Comparison of ENCODE assay signal across 15 cellular contexts in the genomic region with DNA sequence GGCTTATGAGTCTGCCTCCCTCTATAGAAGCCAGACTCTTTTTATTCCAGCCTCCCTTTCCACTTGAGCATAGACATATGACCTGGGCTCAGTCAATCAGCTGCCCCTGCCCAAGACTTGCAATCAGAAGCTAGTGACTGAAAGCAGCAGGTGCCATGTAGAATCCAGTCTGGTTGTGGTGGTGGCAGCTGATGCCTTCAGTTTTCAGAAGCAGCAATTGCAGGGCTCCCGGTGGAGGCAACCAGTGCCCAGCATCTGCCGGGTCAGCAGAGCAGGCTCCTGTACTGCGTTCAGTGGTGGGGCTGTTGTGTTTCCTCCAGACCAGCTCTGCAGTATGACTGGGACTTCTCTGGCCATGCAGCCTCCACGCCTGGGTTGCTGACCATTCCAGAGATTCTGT. TPM values are rescaled to one million over a fixed set of nuclear protein-coding genes. Genes with fewer than 3 reads are reported as not detected.
DNase-seq lines count a peak whose midpoint lies in the region; ATAC-seq and TF ChIP-seq lines count a peak whose summit lies in the region.
"Had no signal": no experiment of that assay in that cellular context is flagged by ENCODE, and none has a peak within 500 bp of the region (broad histone marks: within the 10 kb centered on the region; RNA-seq: fewer than 3 reads in every experiment).

No MANE protein-coding gene starts in this region.

- no peak overlapping the region for H3K27ac Mint-ChIP-seq in neural progenitor cell
- H3K27ac Mint-ChIP-seq: CD14-positive monocyte; CD4-positive, alpha-beta memory T cell had no signal

- intact Hi-C loops in esophagus muscularis mucosa (cut with DNase I) = no loop called here

- no peak overlapping the region for H3K4me2 ChIP-seq in neural progenitor cell
- H3K4me2 ChIP-seq: BLaER1 had no signal

- peak overlapping the region; percentile 22 for H2AFZ ChIP-seq in neural progenitor cell (replicated peaks)

- no peaks in the 10 kb centered on the region for H3K79me2 ChIP-seq in neural progenitor cell (ENCODE audit: low read depth)

- H3F3A ChIP-seq in neural progenitor cell (ENCODE audit: low read depth) = no peaks in the 10 kb centered on the region

- no peak overlapping the region for H3K4me3 Mint-ChIP-seq in neural progenitor cell
- H3K4me3 Mint-ChIP-seq: CD14-positive monocyte; CD4-positive, alpha-beta memory T cell had no signal

- no peak overlapping the region for H3K9ac ChIP-seq in neural progenitor cell
- H3K9ac ChIP-seq: BLaER1 had no signal

- TF ChIP-seq CTCF in esophagus muscularis mucosa (IDR thresholded peaks at IDR 0.05) = no peak
- no peak for TF ChIP-seq CTCF in neural progenitor cell (IDR thresholded peaks at IDR 0.05)

- TF ChIP-seq EP300 in esophagus muscularis mucosa (IDR thresholded peaks at IDR 0.05) = no peak

- no peaks in the 10 kb centered on the region for H3K36me3 ChIP-seq in esophagus muscularis mucosa
- H3K36me3 ChIP-seq in neural progenitor cell = no peaks in the 10 kb centered on the region
- H3K36me3 ChIP-seq: BLaER1, HAP-1 had no signal

- H3K27me3 Mint-ChIP-seq in neural progenitor cell (ENCODE audit: insufficient read depth, low read depth) = no peaks in the 10 kb centered on the region

- H4K20me1 ChIP-seq in neural progenitor cell (ENCODE audit: low read depth) = no peaks in the 10 kb centered on the region
- H4K20me1 ChIP-seq: BLaER1 had no signal

- no peak for ATAC-seq in HG03097 (IDR thresholded peaks at IDR 0.05; ENCODE audit: low FRiP score, unreplicated experiment)

- H3K4me1 ChIP-seq in esophagus muscularis mucosa = no peaks in the 10 kb centered on the region
- no peaks in the 10 kb centered on the region for H3K4me1 ChIP-seq in neural progenitor cell
- H3K4me1 ChIP-seq: BLaER1, HAP-1 had no signal

- no peaks in the 10 kb centered on the region for H3K9me3 Mint-ChIP-seq in neural progenitor cell

- TF ChIP-seq POLR2A in esophagus muscularis mucosa (IDR thresholded peaks at IDR 0.05; ENCODE audit: low read depth) = no peak

- H3K9me3 ChIP-seq in esophagus muscularis mucosa (no peaks in the 10 kb centered on the region), neural progenitor cell (ENCODE audit: low read depth) (no peaks in the 10 kb centered on the region)
- H3K9me3 ChIP-seq: BLaER1, HAP-1 had no signal

- peak; percentile 91 for DNase-seq in LHCN-M2 (ENCODE audit: low read depth)
- peak; percentile 50 for DNase-seq in esophagus muscularis mucosa (ENCODE audit: extremely low spot score)
- no peak for DNase-seq in neural progenitor cell (ENCODE audit: low spot score)
- no peak for DNase-seq in stimulated activated naive CD4-positive, alpha-beta T cell treated with Interleukin-2 at 50 U/mL for 16 hours (lab: John Stamatoyannopoulos, UW)
- no peak for DNase-seq in amniotic stem cell (lab: John Stamatoyannopoulos, UW)
- no peak for DNase-seq in pons (ENCODE audit: low spot score)
- DNase-seq: 8988T; CD4-positive, alpha-beta memory T cell; DMS79 treated with DMSO at 0.1 percent for 48 hours; GF-D8; IMR-90 had no signal

- no peaks in the 10 kb centered on the region for H3K36me3 Mint-ChIP-seq in neural progenitor cell
- H3K36me3 Mint-ChIP-seq: CD14-positive monocyte; CD4-positive, alpha-beta memory T cell had no signal

- H3K27me3 ChIP-seq in esophagus muscularis mucosa (peaks cover 0 to 4% (median 0%) of the 10 kb centered on the region in 4 donors), neural progenitor cell (no peaks in the 10 kb centered on the region)
- H3K27me3 ChIP-seq: BLaER1 had no signal

- WGBS in esophagus muscularis mucosa = 73% methylated on average over 2 of the region's 4 CpGs

- peaks cover 5% of the 10 kb centered on the region for H3K4me1 Mint-ChIP-seq in neural progenitor cell
- H3K4me1 Mint-ChIP-seq: CD14-positive monocyte; CD4-positive, alpha-beta memory T cell had no signal

- H3K4me3 ChIP-seq in esophagus muscularis mucosa = no peak overlapping the region
- no peak overlapping the region for H3K4me3 ChIP-seq in neural progenitor cell
- H3K4me3 ChIP-seq: BLaER1, HAP-1 had no signal

- H3K27ac ChIP-seq in esophagus muscularis mucosa (replicated peaks in 1 of 4) = no peak overlapping the region
- H3K27ac ChIP-seq in neural progenitor cell = no peak overlapping the region
- H3K27ac ChIP-seq: BLaER1 had no signal

RNA-seq across cellular contexts. Expression of a gene that starts 53.9 kb away (rescaled TPM):
- total RNA-seq in LHCN-M2 (2014; rRNA removed) (15.8 and 16.5 TPM in 2 replicates), esophagus muscularis mucosa (1 to 10 TPM; 2.3 to 8.1 (median 5.6) TPM), neural progenitor cell (ENCODE audit: low replicate concordance) (3.9 and 12.0 TPM in 2 replicates)
- 10.6 TPM for polyA plus RNA-seq in LHCN-M2 (2012)
- total RNA-seq: CD4-positive, alpha-beta memory T cell had no signal
- polyA plus RNA-seq: CD14-positive monocyte; CD4-positive, alpha-beta memory T cell had no signal

Comparison
In these comparisons a context has a peak if more than half of its experiments do, and no peak if none do; other contexts are left out.
1. DNase-seq: peak in LHCN-M2 (single experiment) and esophagus muscularis mucosa (single experiment); none in neural progenitor cell (single experiment), stimulated activated naive CD4-positive, alpha-beta T cell treated with Interleukin-2 at 50 U/mL for 16 hours (single experiment), amniotic stem cell (single experiment) and pons (single experiment).